In genomic region chr2:109136542-109136941, GRCh38 we compare ENCODE assay signal across 16 cellular contexts.
"Had no signal": no experiment of that assay in that cellular context is flagged by ENCODE, and none has a peak within 500 bp of the region (broad histone marks: within the 10 kb centered on the region; RNA-seq: fewer than 3 reads in every experiment).

No MANE protein-coding gene starts in this region.

- H3K27me3 ChIP-seq: ascending aorta, breast epithelium, suprapubic skin, transverse colon, uterus had no signal

- ATAC-seq: foreskin keratinocyte had no signal

- H3K4me1 ChIP-seq: breast epithelium, foreskin keratinocyte, suprapubic skin, uterus had no signal

- DNase-seq: activated CD4-positive, alpha-beta T cell treated with anti-CD3 and anti-CD28 coated beads for 1 hour; activated gamma-delta T cell; foreskin keratinocyte; glutamatergic neuron; left cardiac atrium; nephron progenitor cell; right cardiac atrium; transverse colon had no signal

- H3K9me3 ChIP-seq: ascending aorta, breast epithelium, suprapubic skin, transverse colon, uterus had no signal

- H3K36me3 ChIP-seq: ascending aorta, breast epithelium, suprapubic skin, transverse colon, uterus, WERI-Rb-1 had no signal

- H3K27ac ChIP-seq: ascending aorta, breast epithelium, coronary artery, foreskin keratinocyte, skin epidermis, suprapubic skin, transverse colon, uterus, WERI-Rb-1 had no signal

- H3K4me3 ChIP-seq: breast epithelium, lung, skin epidermis, suprapubic skin, transverse colon, uterus had no signal
